ENCODE assay signal across 25 cellular contexts in the genomic region with DNA sequence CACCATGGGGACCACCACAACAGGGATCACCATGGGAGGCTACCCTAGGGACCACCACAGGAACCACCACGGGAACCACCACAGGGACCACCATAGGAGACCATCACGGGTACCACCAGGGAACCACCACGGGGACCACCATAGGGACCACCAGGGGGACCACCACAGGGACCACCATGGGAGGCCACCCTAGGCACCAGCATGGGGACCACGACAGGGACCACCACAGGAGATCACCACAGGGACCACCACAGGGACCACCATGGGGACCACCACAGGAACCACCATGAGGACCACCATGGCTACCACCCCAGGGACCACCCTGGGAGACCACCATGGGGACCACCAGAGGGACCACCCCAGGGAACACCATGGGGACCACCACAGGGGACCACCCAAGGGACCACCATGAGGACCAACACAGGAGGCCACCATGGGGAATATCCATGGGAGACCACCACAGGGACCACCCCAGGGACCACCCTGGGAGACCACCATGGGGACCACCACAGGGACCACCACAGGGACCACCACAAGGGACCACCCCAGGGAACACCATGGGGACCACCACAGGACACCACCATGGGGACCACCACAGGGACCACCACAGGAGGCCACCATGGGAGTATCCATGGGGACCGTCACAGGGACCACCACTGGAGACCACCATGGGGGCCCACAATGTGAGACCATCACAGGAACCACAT.
"Had no signal": no experiment of that assay in that cellular context is flagged by ENCODE, and none has a peak within 500 bp of the region (broad histone marks: within the 10 kb centered on the region; RNA-seq: fewer than 3 reads in every experiment).

No MANE protein-coding gene starts in this region.

- H3K9me3 ChIP-seq: esophagus muscularis mucosa, sigmoid colon, thoracic aorta, vagina had no signal

- H3K4me1 Mint-ChIP-seq: naive thymus-derived CD8-positive, alpha-beta T cell; stimulated activated naive B cell treated with anti-CD40 and anti-IgM and Interleukin-4, amounts not matched to agents 10 μg/mL and 1 μg/mL and 100 μg/mL, for 72 hours had no signal

- ATAC-seq: foreskin keratinocyte; naive thymus-derived CD8-positive, alpha-beta T cell; stimulated activated naive B cell treated with anti-CD40 and anti-IgM and Interleukin-4, amounts not matched to agents 10 μg/mL and 1 μg/mL and 100 μg/mL, for 72 hours had no signal

- H3K4me3 Mint-ChIP-seq: activated T-cell treated with anti-CD3 and anti-CD28 coated beads, Interleukin-2, amount 50 U/mL, for 24 hours; naive thymus-derived CD8-positive, alpha-beta T cell; stimulated activated naive B cell treated with anti-CD40 and anti-IgM and Interleukin-4, amounts not matched to agents 10 μg/mL and 1 μg/mL and 100 μg/mL, for 72 hours had no signal

- DNase-seq: activated CD4-positive, alpha-beta T cell treated with anti-CD3 and anti-CD28 coated beads for 4 hours; activated CD4-positive, alpha-beta T cell treated with anti-CD3 and anti-CD28 coated beads, Interleukin-2, amount 50 U/mL, for 48 hours; activated CD8-positive, alpha-beta memory T cell treated with anti-CD3 and anti-CD28 coated beads for 24 hours; activated gamma-delta T cell; activated naive CD4-positive, alpha-beta T cell treated with anti-CD3 and anti-CD28 coated beads, Interleukin-2, amount 50 U/mL, for 16 hours; activated T-cell treated with anti-CD3 and anti-CD28 coated beads, Interleukin-2, amount 50 U/mL, for 24 hours; amniotic stem cell; dermis blood vessel endothelial cell; effector CD4-positive, alpha-beta T cell; foreskin keratinocyte; left cardiac atrium; midbrain; naive thymus-derived CD8-positive, alpha-beta T cell; sigmoid colon; small intestine; stimulated activated CD4-positive, alpha-beta T cell treated with anti-CD3 and anti-CD28 coated beads, Interleukin-4, amount 100 ng/mL, for 4 hours; stimulated activated CD8-positive, alpha-beta memory T cell treated with anti-CD3 and anti-CD28 coated beads, Interleukin-4, amount 100 ng/mL, for 48 hours; stimulated activated naive B cell treated with anti-CD40 and anti-IgM and Interleukin-4, amounts not matched to agents 10 μg/mL and 1 μg/mL and 100 μg/mL, for 72 hours; T-helper 9 cell; trophoblast cell had no signal

- H3K4me3 ChIP-seq: esophagus muscularis mucosa, sigmoid colon, SK-N-MC, thoracic aorta, vagina had no signal

- H3K27ac Mint-ChIP-seq: activated T-cell treated with anti-CD3 and anti-CD28 coated beads, Interleukin-2, amount 50 U/mL, for 24 hours; stimulated activated naive B cell treated with anti-CD40 and anti-IgM and Interleukin-4, amounts not matched to agents 10 μg/mL and 1 μg/mL and 100 μg/mL, for 72 hours had no signal

- H3K9me3 Mint-ChIP-seq: activated T-cell treated with anti-CD3 and anti-CD28 coated beads, Interleukin-2, amount 50 U/mL, for 24 hours had no signal

- H3K27ac ChIP-seq: esophagus muscularis mucosa, foreskin keratinocyte, sigmoid colon, SK-N-MC, thoracic aorta, vagina, VCaP had no signal

- H3K36me3 Mint-ChIP-seq: naive thymus-derived CD8-positive, alpha-beta T cell had no signal

- H3K36me3 ChIP-seq: thoracic aorta had no signal

- H3K4me1 ChIP-seq: esophagus muscularis mucosa, foreskin keratinocyte, sigmoid colon, vagina had no signal

- H3K27me3 ChIP-seq: esophagus muscularis mucosa, foreskin keratinocyte, sigmoid colon, vagina had no signal

- H3K27me3 Mint-ChIP-seq: activated T-cell treated with anti-CD3 and anti-CD28 coated beads, Interleukin-2, amount 50 U/mL, for 24 hours; naive thymus-derived CD8-positive, alpha-beta T cell; stimulated activated naive B cell treated with anti-CD40 and anti-IgM and Interleukin-4, amounts not matched to agents 10 μg/mL and 1 μg/mL and 100 μg/mL, for 72 hours had no signal
